2 cellular contexts compared by ENCODE assay signal in genomic region chr3:181313379-181313778, GRCh38.
TF ChIP-seq lines count a peak whose summit lies in the region.

No MANE protein-coding gene starts in this region.

TF ChIP-seq in GM23338, 12 proteins besides CTCF, POLR2A, EP300 and RAD21 (continued from another document):
- TF ChIP-seq NANOG (IDR thresholded peaks at IDR 0.05; ENCODE audit: borderline replicate concordance): no peak
- TF ChIP-seq, protein P1, sequence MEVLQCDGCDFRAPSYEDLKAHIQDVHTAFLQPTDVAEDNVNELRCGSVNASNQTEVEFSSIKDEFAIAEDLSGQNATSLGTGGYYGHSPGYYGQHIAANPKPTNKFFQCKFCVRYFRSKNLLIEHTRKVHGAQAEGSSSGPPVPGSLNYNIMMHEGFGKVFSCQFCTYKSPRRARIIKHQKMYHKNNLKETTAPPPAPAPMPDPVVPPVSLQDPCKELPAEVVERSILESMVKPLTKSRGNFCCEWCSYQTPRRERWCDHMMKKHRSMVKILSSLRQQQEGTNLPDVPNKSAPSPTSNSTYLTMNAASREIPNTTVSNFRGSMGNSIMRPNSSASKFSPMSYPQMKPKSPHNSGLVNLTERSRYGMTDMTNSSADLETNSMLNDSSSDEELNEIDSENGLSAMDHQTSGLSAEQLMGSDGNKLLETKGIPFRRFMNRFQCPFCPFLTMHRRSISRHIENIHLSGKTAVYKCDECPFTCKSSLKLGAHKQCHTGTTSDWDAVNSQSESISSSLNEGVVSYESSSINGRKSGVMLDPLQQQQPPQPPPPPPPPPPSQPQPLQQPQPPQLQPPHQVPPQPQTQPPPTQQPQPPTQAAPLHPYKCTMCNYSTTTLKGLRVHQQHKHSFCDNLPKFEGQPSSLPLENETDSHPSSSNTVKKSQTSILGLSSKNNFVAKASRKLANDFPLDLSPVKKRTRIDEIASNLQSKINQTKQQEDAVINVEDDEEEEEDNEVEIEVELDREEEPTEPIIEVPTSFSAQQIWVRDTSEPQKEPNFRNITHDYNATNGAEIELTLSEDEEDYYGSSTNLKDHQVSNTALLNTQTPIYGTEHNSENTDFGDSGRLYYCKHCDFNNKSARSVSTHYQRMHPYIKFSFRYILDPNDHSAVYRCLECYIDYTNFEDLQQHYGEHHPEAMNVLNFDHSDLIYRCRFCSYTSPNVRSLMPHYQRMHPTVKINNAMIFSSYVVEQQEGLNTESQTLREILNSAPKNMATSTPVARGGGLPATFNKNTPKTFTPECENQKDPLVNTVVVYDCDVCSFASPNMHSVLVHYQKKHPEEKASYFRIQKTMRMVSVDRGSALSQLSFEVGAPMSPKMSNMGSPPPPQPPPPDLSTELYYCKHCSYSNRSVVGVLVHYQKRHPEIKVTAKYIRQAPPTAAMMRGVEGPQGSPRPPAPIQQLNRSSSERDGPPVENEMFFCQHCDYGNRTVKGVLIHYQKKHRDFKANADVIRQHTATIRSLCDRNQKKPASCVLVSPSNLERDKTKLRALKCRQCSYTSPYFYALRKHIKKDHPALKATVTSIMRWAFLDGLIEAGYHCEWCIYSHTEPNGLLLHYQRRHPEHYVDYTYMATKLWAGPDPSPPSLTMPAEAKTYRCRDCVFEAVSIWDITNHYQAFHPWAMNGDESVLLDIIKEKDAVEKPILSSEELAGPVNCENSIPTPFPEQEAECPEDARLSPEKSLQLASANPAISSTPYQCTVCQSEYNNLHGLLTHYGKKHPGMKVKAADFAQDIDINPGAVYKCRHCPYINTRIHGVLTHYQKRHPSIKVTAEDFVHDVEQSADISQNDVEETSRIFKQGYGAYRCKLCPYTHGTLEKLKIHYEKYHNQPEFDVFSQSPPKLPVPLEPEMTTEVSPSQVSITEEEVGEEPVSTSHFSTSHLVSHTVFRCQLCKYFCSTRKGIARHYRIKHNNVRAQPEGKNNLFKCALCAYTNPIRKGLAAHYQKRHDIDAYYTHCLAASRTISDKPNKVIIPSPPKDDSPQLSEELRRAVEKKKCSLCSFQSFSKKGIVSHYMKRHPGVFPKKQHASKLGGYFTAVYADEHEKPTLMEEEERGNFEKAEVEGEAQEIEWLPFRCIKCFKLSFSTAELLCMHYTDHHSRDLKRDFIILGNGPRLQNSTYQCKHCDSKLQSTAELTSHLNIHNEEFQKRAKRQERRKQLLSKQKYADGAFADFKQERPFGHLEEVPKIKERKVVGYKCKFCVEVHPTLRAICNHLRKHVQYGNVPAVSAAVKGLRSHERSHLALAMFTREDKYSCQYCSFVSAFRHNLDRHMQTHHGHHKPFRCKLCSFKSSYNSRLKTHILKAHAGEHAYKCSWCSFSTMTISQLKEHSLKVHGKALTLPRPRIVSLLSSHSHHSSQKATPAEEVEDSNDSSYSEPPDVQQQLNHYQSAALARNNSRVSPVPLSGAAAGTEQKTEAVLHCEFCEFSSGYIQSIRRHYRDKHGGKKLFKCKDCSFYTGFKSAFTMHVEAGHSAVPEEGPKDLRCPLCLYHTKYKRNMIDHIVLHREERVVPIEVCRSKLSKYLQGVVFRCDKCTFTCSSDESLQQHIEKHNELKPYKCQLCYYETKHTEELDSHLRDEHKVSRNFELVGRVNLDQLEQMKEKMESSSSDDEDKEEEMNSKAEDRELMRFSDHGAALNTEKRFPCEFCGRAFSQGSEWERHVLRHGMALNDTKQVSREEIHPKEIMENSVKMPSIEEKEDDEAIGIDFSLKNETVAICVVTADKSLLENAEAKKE (CRISPR knock-in tag; IDR thresholded peaks at IDR 0.05): no peak
- TF ChIP-seq EZH2 (IDR thresholded peaks at IDR 0.05; ENCODE audit: low read depth, unreplicated experiment): no peak
- TF ChIP-seq ZNF331 (CRISPR knock-in tag; IDR thresholded peaks at IDR 0.05; ENCODE audit: low read depth): no peak
- TF ChIP-seq, protein P2, sequence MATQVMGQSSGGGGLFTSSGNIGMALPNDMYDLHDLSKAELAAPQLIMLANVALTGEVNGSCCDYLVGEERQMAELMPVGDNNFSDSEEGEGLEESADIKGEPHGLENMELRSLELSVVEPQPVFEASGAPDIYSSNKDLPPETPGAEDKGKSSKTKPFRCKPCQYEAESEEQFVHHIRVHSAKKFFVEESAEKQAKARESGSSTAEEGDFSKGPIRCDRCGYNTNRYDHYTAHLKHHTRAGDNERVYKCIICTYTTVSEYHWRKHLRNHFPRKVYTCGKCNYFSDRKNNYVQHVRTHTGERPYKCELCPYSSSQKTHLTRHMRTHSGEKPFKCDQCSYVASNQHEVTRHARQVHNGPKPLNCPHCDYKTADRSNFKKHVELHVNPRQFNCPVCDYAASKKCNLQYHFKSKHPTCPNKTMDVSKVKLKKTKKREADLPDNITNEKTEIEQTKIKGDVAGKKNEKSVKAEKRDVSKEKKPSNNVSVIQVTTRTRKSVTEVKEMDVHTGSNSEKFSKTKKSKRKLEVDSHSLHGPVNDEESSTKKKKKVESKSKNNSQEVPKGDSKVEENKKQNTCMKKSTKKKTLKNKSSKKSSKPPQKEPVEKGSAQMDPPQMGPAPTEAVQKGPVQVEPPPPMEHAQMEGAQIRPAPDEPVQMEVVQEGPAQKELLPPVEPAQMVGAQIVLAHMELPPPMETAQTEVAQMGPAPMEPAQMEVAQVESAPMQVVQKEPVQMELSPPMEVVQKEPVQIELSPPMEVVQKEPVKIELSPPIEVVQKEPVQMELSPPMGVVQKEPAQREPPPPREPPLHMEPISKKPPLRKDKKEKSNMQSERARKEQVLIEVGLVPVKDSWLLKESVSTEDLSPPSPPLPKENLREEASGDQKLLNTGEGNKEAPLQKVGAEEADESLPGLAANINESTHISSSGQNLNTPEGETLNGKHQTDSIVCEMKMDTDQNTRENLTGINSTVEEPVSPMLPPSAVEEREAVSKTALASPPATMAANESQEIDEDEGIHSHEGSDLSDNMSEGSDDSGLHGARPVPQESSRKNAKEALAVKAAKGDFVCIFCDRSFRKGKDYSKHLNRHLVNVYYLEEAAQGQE (IDR thresholded peaks at IDR 0.05; ENCODE audit: unreplicated experiment): no peak
- TF ChIP-seq, protein P3, sequence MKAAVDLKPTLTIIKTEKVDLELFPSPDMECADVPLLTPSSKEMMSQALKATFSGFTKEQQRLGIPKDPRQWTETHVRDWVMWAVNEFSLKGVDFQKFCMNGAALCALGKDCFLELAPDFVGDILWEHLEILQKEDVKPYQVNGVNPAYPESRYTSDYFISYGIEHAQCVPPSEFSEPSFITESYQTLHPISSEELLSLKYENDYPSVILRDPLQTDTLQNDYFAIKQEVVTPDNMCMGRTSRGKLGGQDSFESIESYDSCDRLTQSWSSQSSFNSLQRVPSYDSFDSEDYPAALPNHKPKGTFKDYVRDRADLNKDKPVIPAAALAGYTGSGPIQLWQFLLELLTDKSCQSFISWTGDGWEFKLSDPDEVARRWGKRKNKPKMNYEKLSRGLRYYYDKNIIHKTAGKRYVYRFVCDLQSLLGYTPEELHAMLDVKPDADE (IDR thresholded peaks at IDR 0.05): no peak
- no peak for TF ChIP-seq STAT1 (IDR thresholded peaks at IDR 0.05; ENCODE audit: unreplicated experiment)
- TF ChIP-seq ZNF114 (CRISPR knock-in tag; IDR thresholded peaks at IDR 0.05): no peak
- TF ChIP-seq CREB1 (CRISPR knock-in tag; IDR thresholded peaks at IDR 0.05; ENCODE audit: low read depth): no peak

TF ChIP-seq in H1, 55 proteins besides CTCF, POLR2A, EP300 and RAD21 (continued from another document):
- no peak for TF ChIP-seq NRF1 (IDR thresholded peaks at IDR 0.05; ENCODE audit: low read depth, low read length)
